ENCODE assay signal across 8 cellular contexts in genomic region chr1:53195913-53196484, GRCh38. TPM values are rescaled to one million over a fixed set of nuclear protein-coding genes. Genes with fewer than 3 reads are reported as not detected.
DNase-seq lines count a peak whose midpoint lies in the region; ATAC-seq, FAIRE-seq and TF ChIP-seq lines count a peak whose summit lies in the region.

No MANE protein-coding gene starts in this region.

- no peak overlapping the region for H3K18ac ChIP-seq in H9 (ENCODE audit: insufficient read length, low read depth, low read length)

- H3K23me2 ChIP-seq in H9 (ENCODE audit: insufficient read length, low read depth, low read length, poor library complexity, severe bottlenecking) = peaks cover 15% of the 10 kb centered on the region

- H4K91ac ChIP-seq in H9 (ENCODE audit: insufficient read length, low read depth, low read length) = no peak overlapping the region

- H3K9me3 ChIP-seq in DND-41 (ENCODE audit: insufficient read depth, low read length, severe bottlenecking) (no peaks in the 10 kb centered on the region), H9 (ENCODE audit: control insufficient read depth, low read depth, low read length) (no peaks in the 10 kb centered on the region), SU-DHL-6 (ENCODE audit: insufficient read depth, low read length) (no peaks in the 10 kb centered on the region)

- H3K27ac Mint-ChIP-seq in H9 = peak overlapping the region in 1 of 3 experiments; percentile 57; a peak in 2 of 7 replicates

- H2AK5ac ChIP-seq in H9 (ENCODE audit: insufficient read length, low read length) = no peak overlapping the region

- peaks cover 14% of the 10 kb centered on the region for H3K27me3 Mint-ChIP-seq in H9 (ENCODE audit: low read depth)

- no peak for DNase-seq in DND-41
- DNase-seq in H9 = no peak
- no peak for DNase-seq in fibroblast of the aortic adventitia (ENCODE audit: low read depth)
- no peak for DNase-seq in retinal pigment epithelial cell (ENCODE audit: low read depth)
- no peak for DNase-seq in NCI-H226
- no peak for DNase-seq in DMS114 treated with DMSO at 0.1 percent for 48 hours (lab: John Stamatoyannopoulos, UW; ENCODE audit: unreplicated experiment)
- DNase-seq in frontal cortex (ENCODE audit: low spot score in 2 of 2) = no peak

- no peak overlapping the region for H3K23ac ChIP-seq in H9 (ENCODE audit: insufficient read length, low read depth, low read length)

- H2BK15ac ChIP-seq in H9 (ENCODE audit: low read depth, low read length) = no peak overlapping the region

- no peak overlapping the region for H3K4ac ChIP-seq in H9 (ENCODE audit: low read depth, low read length)

- no peak overlapping the region for H2BK20ac ChIP-seq in H9 (ENCODE audit: low read depth, low read length, poor library complexity, severe bottlenecking)

- H3K4me3 Mint-ChIP-seq in H9 = peak overlapping the region; percentile 84 to 95

- peak overlapping the region; percentile 92 for H3K9ac ChIP-seq in DND-41 (ENCODE audit: low read depth, low read length)
- H3K9ac ChIP-seq in H9 (ENCODE audit: extremely low read depth, insufficient read length, low read length) = peak overlapping the region; percentile 46
- peak overlapping the region; percentile 97 for H3K9ac ChIP-seq in SU-DHL-6 (ENCODE audit: low read length)

- H3K56ac ChIP-seq in H9 (ENCODE audit: insufficient read length, low read depth, low read length) = no peak overlapping the region

- no peak for TF ChIP-seq CTCF in DND-41 (IDR thresholded peaks at IDR 0.05; ENCODE audit: borderline replicate concordance, extremely low read depth, low read length, poor library complexity, severe bottlenecking)
- no peak for TF ChIP-seq CTCF in H9 (conservative IDR thresholded peaks at IDR 0.05)
- TF ChIP-seq CTCF in SU-DHL-6 (IDR thresholded peaks at IDR 0.05; ENCODE audit: insufficient read depth, low read length, poor library complexity, severe bottlenecking) = no peak
- TF ChIP-seq CTCF in fibroblast of the aortic adventitia (IDR thresholded peaks at IDR 0.05; ENCODE audit: insufficient read depth, low read length) = no peak
- no peak for TF ChIP-seq CTCF in retinal pigment epithelial cell (conservative IDR thresholded peaks at IDR 0.05; ENCODE audit: low read depth, low read length)

- no peak overlapping the region for H2BK120ac ChIP-seq in H9 (ENCODE audit: low read depth, low read length, poor library complexity, severe bottlenecking)

- H3K14ac ChIP-seq in H9 (ENCODE audit: insufficient read depth, low read length) = no peak overlapping the region

- H3K9me3 Mint-ChIP-seq in H9 = no peaks in the 10 kb centered on the region; a peak in 1 of 5 replicates

- no CpG with 5 or more reads among the region's 11 CpGs for WGBS in H9 (ENCODE audit: extremely low coverage, insufficient read length, low lambda C conversion rate)

- no peaks in the 10 kb centered on the region for H4K20me1 ChIP-seq in DND-41 (ENCODE audit: insufficient read depth, low read length)
- no peaks in the 10 kb centered on the region for H4K20me1 ChIP-seq in H9 (ENCODE audit: control insufficient read depth, insufficient read depth, insufficient read length)
- H4K20me1 ChIP-seq in SU-DHL-6 (ENCODE audit: low read depth, low read length) = no peaks in the 10 kb centered on the region

- H4K8ac ChIP-seq in H9 (replicated peaks; ENCODE audit: insufficient read length, low read depth, low read length) = no peak overlapping the region

- no peaks in the 10 kb centered on the region for H3F3A ChIP-seq in SU-DHL-6 (ENCODE audit: insufficient read depth)

- H2BK12ac ChIP-seq in H9 (ENCODE audit: insufficient read length, low read depth, low read length) = no peak overlapping the region

- H3K79me1 ChIP-seq in H9 (ENCODE audit: insufficient read depth, low read depth, low read length, poor library complexity, severe bottlenecking) = peaks cover 3% of the 10 kb centered on the region

- H3K36me3 Mint-ChIP-seq in H9 (ENCODE audit: insufficient read depth in 1 of 3, low read depth in 3 of 3) = peaks cover 2 to 14% (median 12%) of the 10 kb centered on the region in 3 experiments; a peak in 5 of 7 replicates

- peaks cover 5% of the 10 kb centered on the region; the same call in 1 of the 2 replicates for H3K36me3 ChIP-seq in DND-41 (ENCODE audit: insufficient read depth, low read length)
- H3K36me3 ChIP-seq in SU-DHL-6 (ENCODE audit: low read length) = no peaks in the 10 kb centered on the region

- no peaks in the 10 kb centered on the region for H3K27me3 ChIP-seq in DND-41 (ENCODE audit: insufficient read depth, low read length, poor library complexity)
- no peaks in the 10 kb centered on the region for H3K27me3 ChIP-seq in H9 (ENCODE audit: insufficient read depth, low read length)
- no peaks in the 10 kb centered on the region for H3K27me3 ChIP-seq in SU-DHL-6 (ENCODE audit: low read length)

- no peak for ATAC-seq in DND-41 (ENCODE audit: insufficient read depth, low read depth)

- H4K5ac ChIP-seq in H9 (ENCODE audit: insufficient read length, low read depth, low read length) = no peak overlapping the region

- H3K4me3 ChIP-seq in DND-41 (ENCODE audit: low read depth in 1 of 2, low read length in 2 of 2) = peak overlapping the region; percentile 25 to 60; a peak in 3 of 4 replicates
- H3K4me3 ChIP-seq in SU-DHL-6 (ENCODE audit: insufficient read depth, low read length, poor library complexity, severe bottlenecking) = peak overlapping the region; percentile 90
- peak overlapping the region; percentile 75 for H3K4me3 ChIP-seq in fibroblast of the aortic adventitia (ENCODE audit: low read depth, low read length)
- peak overlapping the region; percentile 91 for H3K4me3 ChIP-seq in retinal pigment epithelial cell (ENCODE audit: low read length)

- H2AFZ ChIP-seq in DND-41 (ENCODE audit: low read depth, low read length) (peak overlapping the region; percentile 86), H9 (ENCODE audit: low read length) (no peak overlapping the region), SU-DHL-6 (ENCODE audit: low read depth, low read length, severe bottlenecking) (peak overlapping the region; percentile 87)

- H3K4me1 Mint-ChIP-seq in H9 = peaks cover 19 to 22% of the 10 kb centered on the region in 2 experiments

- FAIRE-seq in frontal cortex (lab: Jason Lieb, UNC) = no peak

- peaks cover 21% of the 10 kb centered on the region for H3K4me1 ChIP-seq in DND-41 (ENCODE audit: insufficient read depth, low read length)
- peaks cover 2% of the 10 kb centered on the region; the same call in 1 of the 2 replicates for H3K4me1 ChIP-seq in H9 (ENCODE audit: insufficient read depth, low read length)

- H3K27ac ChIP-seq in DND-41 (ENCODE audit: low read length) (peak overlapping the region; percentile 67), H9 (ENCODE audit: insufficient read length, low read depth, low read length) (no peak overlapping the region), SU-DHL-6 (ENCODE audit: low read depth, low read length) (no peak overlapping the region)

- no peak overlapping the region for H3T11ph ChIP-seq in H9 (ENCODE audit: low read length)

- peaks cover 18% of the 10 kb centered on the region for H3K79me2 ChIP-seq in DND-41 (ENCODE audit: insufficient read depth, low read length)
- H3K79me2 ChIP-seq in H9 (ENCODE audit: insufficient read depth, low read length) = no peaks in the 10 kb centered on the region
- no peaks in the 10 kb centered on the region for H3K79me2 ChIP-seq in SU-DHL-6 (ENCODE audit: insufficient read depth, low read length)

- H2BK5ac ChIP-seq in H9 (ENCODE audit: insufficient read length, low read length) = no peak overlapping the region

- no peaks in the 10 kb centered on the region for H3K9me2 ChIP-seq in SU-DHL-6 (replicated peaks; ENCODE audit: insufficient read depth, low read length)

- H3K4me2 ChIP-seq in DND-41 (ENCODE audit: insufficient read depth, low read length) (peak overlapping the region; percentile 70), H9 (ENCODE audit: insufficient read depth, insufficient read length, low read length) (peak overlapping the region; percentile 70), SU-DHL-6 (ENCODE audit: low read depth, low read length, poor library complexity, severe bottlenecking) (peak overlapping the region; percentile 90)

RNA-seq across cellular contexts. Expression of gene CPT2, which starts 0.6 kb away (rescaled TPM):
- 28.9 and 33.2 TPM in 2 replicates for total RNA-seq in H9 (2021)
- total RNA-seq in fibroblast of the aortic adventitia (ENCODE audit: low replicate concordance) = 7.5 and 14.7 TPM in 2 replicates
- 3.3 TPM for total RNA-seq in frontal cortex

RNA-seq across cellular contexts. Expression of gene CZIB, which starts 24.4 kb away (rescaled TPM):
- total RNA-seq in H9 (2021) = 67.0 and 73.2 TPM in 2 replicates
- 49.9 and 66.6 TPM in 2 replicates for total RNA-seq in fibroblast of the aortic adventitia (ENCODE audit: low replicate concordance)
- total RNA-seq in frontal cortex = 42.4 TPM

RNA-seq across cellular contexts. Expression of gene MAGOH, which starts 42.3 kb away (rescaled TPM):
- 81.2 and 82.7 TPM in 2 replicates for total RNA-seq in H9 (2021)
- total RNA-seq in fibroblast of the aortic adventitia (ENCODE audit: low replicate concordance) = 3.8 and 24.2 TPM in 2 replicates
- 15.9 TPM for total RNA-seq in frontal cortex

RNA-seq across cellular contexts. Expression of gene SLC1A7, which starts 53.6 kb away (rescaled TPM):
- total RNA-seq in H9 (2021) (not detected in 2 replicates), fibroblast of the aortic adventitia (ENCODE audit: low replicate concordance) (0.41 and 3.8 TPM in 2 replicates), frontal cortex (not detected)

Comparison
In these comparisons a context has a peak if more than half of its experiments do, and no peak if none do; other contexts are left out.
1. H3K9ac ChIP-seq: peak in every context shown above with its lines; median percentile 97 in SU-DHL-6; 92 in DND-41; 46 in H9.